Comparison of ENCODE assay signal across 8 cellular contexts in the genomic region with DNA sequence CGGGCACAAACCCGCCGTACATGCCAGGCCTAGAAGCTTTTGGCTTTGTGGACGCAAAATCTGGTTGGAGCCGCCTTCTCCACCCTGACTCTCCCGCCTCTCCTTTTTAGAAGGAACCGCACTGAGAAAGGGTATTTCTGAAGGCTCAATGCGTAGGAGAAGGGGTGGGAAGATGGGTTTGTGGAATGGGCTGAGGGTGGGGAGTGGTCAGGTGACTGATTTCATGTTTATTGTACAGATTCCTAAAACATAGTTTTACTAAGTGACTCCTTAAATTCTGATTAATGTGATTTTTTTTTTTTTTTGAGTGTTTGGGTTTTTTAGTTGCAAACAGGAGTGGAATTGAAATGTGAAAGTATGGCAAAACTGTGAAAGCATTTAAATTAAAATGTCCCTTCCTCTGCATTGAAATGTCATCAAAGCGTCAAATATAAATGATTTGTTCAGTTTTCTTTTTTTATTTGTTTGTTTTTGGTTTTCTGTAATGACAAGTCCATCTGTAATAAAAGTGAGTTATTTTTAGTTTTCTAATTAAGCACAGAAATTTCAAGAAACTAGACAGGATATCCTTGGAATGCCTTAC. TPM values are rescaled to one million over a fixed set of nuclear protein-coding genes. Genes with fewer than 3 reads are reported as not detected.
DNase-seq lines count a peak whose midpoint lies in the region; ATAC-seq and TF ChIP-seq lines count a peak whose summit lies in the region.

No MANE protein-coding gene starts in this region.

- H4K20me1 ChIP-seq in OCI-LY1 (ENCODE audit: insufficient read depth, low read length) = no peaks in the 10 kb centered on the region

- H2BK12ac ChIP-seq in neuronal stem cell (ENCODE audit: low read length) = no peak overlapping the region

- H3K23ac ChIP-seq in neuronal stem cell (ENCODE audit: low read depth, low read length, poor library complexity) = peak overlapping the region; percentile 66

- no peaks in the 10 kb centered on the region for H3F3A ChIP-seq in OCI-LY1 (ENCODE audit: insufficient read depth, low read length)

- peak overlapping the region; percentile 89 for H3K27ac ChIP-seq in CD8-positive, alpha-beta T cell (ENCODE audit: low read depth, low read length)
- H3K27ac ChIP-seq in OCI-LY1 (ENCODE audit: low read depth, low read length, poor library complexity, severe bottlenecking) = peak overlapping the region; percentile 93
- H3K27ac ChIP-seq in neuronal stem cell (replicated peaks; ENCODE audit: low read length) = peak overlapping the region; percentile 98

- peak overlapping the region; percentile 64 for H3K4me3 ChIP-seq in CD8-positive, alpha-beta T cell (ENCODE audit: low read depth, low read length)
- peak overlapping the region; percentile 75 for H3K4me3 ChIP-seq in OCI-LY1 (ENCODE audit: low read depth, low read length, poor library complexity, severe bottlenecking)
- H3K4me3 ChIP-seq in endocrine pancreas (ENCODE audit: control insufficient read depth, insufficient read depth, low read length) = peak overlapping the region; percentile 95
- peak overlapping the region; percentile 60 to 82 for H3K4me3 ChIP-seq in neuronal stem cell (ENCODE audit: low read length in 2 of 2)

- peak overlapping the region; percentile 92 for H3K9ac ChIP-seq in OCI-LY1 (ENCODE audit: low read length)
- peak overlapping the region; percentile 68 for H3K9ac ChIP-seq in endocrine pancreas (ENCODE audit: control insufficient read depth, insufficient read depth, low read length)
- H3K9ac ChIP-seq in neuronal stem cell (ENCODE audit: low read depth, low read length, poor library complexity) = peak overlapping the region; percentile 71

- H3K79me1 ChIP-seq in neuronal stem cell (ENCODE audit: low read depth, low read length) = peaks cover 5% of the 10 kb centered on the region

- H3K4me1 Mint-ChIP-seq in CD8-positive, alpha-beta T cell (ENCODE audit: low read depth) = peaks cover 57% of the 10 kb centered on the region

- peaks cover 45% of the 10 kb centered on the region for H3K4me1 ChIP-seq in CD8-positive, alpha-beta T cell (ENCODE audit: insufficient read depth, low read length)
- peaks cover 29% of the 10 kb centered on the region for H3K4me1 ChIP-seq in OCI-LY1 (ENCODE audit: insufficient read depth, low read length, severe bottlenecking)
- peaks cover 12% of the 10 kb centered on the region for H3K4me1 ChIP-seq in endocrine pancreas (ENCODE audit: control insufficient read depth, insufficient read depth, low read length)
- H3K4me1 ChIP-seq in neuronal stem cell (ENCODE audit: control insufficient read depth in 2 of 2, insufficient read depth in 1 of 2, low read depth in 1 of 2, low read length in 2 of 2) = peaks cover 2 to 6% of the 10 kb centered on the region in 2 donors

- H3K27me3 ChIP-seq in CD8-positive, alpha-beta T cell (ENCODE audit: insufficient read depth, low read length) = no peaks in the 10 kb centered on the region
- H3K27me3 ChIP-seq in OCI-LY1 (ENCODE audit: insufficient read depth, low read length) (no peaks in the 10 kb centered on the region), endocrine pancreas (ENCODE audit: control insufficient read depth, insufficient read depth, low read length) (no peaks in the 10 kb centered on the region), neuronal stem cell (ENCODE audit: control insufficient read depth in 3 of 3, insufficient read depth in 3 of 3, low read depth in 1 of 3, low read length in 3 of 3) (no peaks in the 10 kb centered on the region)

- intact Hi-C loops in CD8-positive, alpha-beta T cell (cut with DNase I, micrococcal nuclease) = loop anchor here (1.0 to 5.0 kb wide), 10 partner anchors 42 to 441 kb away; a partner anchor contains a TSS

- H3K14ac ChIP-seq in neuronal stem cell (ENCODE audit: low read length) = peak overlapping the region; percentile 21

- H4K8ac ChIP-seq in neuronal stem cell (ENCODE audit: low read depth, low read length) = no peak overlapping the region

- no peaks in the 10 kb centered on the region for H3K27me3 Mint-ChIP-seq in CD8-positive, alpha-beta T cell (ENCODE audit: low read depth)

- H3K9me2 ChIP-seq in OCI-LY1 (ENCODE audit: low read depth, low read length) = no peaks in the 10 kb centered on the region

- H2BK120ac ChIP-seq in neuronal stem cell (ENCODE audit: low read depth, low read length) = no peak overlapping the region

- peak overlapping the region; percentile 88 for H2BK15ac ChIP-seq in neuronal stem cell (ENCODE audit: low read length)

- no peak for DNase-seq in CD8-positive, alpha-beta T cell
- DNase-seq in neuronal stem cell (ENCODE audit: low spot score) = no peak
- DNase-seq in activated CD4-positive, CD25-positive, alpha-beta regulatory T cell treated with anti-CD3 and anti-CD28 coated beads, Interleukin-2, amount 50 U/mL, for 72 hours = no peak
- no peak for DNase-seq in germinal center (ENCODE audit: low spot score)
- no peak for DNase-seq in NCI-H1105 treated with DMSO at 0.1 percent for 48 hours (lab: John Stamatoyannopoulos, UW)

- no peaks in the 10 kb centered on the region for H3K9me3 ChIP-seq in CD8-positive, alpha-beta T cell (ENCODE audit: low read length)
- H3K9me3 ChIP-seq in OCI-LY1 (ENCODE audit: low read length) (no peaks in the 10 kb centered on the region), endocrine pancreas (ENCODE audit: control insufficient read depth, low read length) (no peaks in the 10 kb centered on the region), neuronal stem cell (replicated peaks in 1 of 2; ENCODE audit: control insufficient read depth in 2 of 2, insufficient read depth in 1 of 2, low read depth in 1 of 2, low read length in 2 of 2) (no peaks in the 10 kb centered on the region)

- H4K91ac ChIP-seq in neuronal stem cell (ENCODE audit: low read depth, low read length, poor library complexity) = no peak overlapping the region

- peak overlapping the region; percentile 97 for H3K27ac Mint-ChIP-seq in CD8-positive, alpha-beta T cell

- peak overlapping the region; percentile 71 for H3K4me2 ChIP-seq in OCI-LY1 (ENCODE audit: low read length)
- peak overlapping the region; percentile 99 for H3K4me2 ChIP-seq in neuronal stem cell (ENCODE audit: insufficient read depth, low read length, poor library complexity, severe bottlenecking)

- ATAC-seq in CD8-positive, alpha-beta T cell = no peak
- ATAC-seq in GM18511 (IDR thresholded peaks at IDR 0.05; ENCODE audit: unreplicated experiment) = no peak

- peaks cover 21% of the 10 kb centered on the region for H3K36me3 Mint-ChIP-seq in CD8-positive, alpha-beta T cell

- peak overlapping the region; percentile 85 for H3K4me3 Mint-ChIP-seq in CD8-positive, alpha-beta T cell

- CTCF ChIA-PET in CD8-positive, alpha-beta T cell (lab: Charles Lee) = interaction anchor here (1.6 to 27.5 kb wide), 4 partner anchors 15 to 81 kb away, joined by 5 to 761 read pairs (median 24); no protein-coding TSS in a partner anchor

- peaks cover 12% of the 10 kb centered on the region for H3K79me2 ChIP-seq in OCI-LY1 (ENCODE audit: insufficient read depth, low read length)

- WGBS in neuronal stem cell (ENCODE audit: extremely low coverage in 2 of 2, insufficient read length in 2 of 2, insufficient replicate concordance in 1 of 2), 2 donors = no CpG with 5 or more reads among the region's 9 CpGs

- no peaks in the 10 kb centered on the region for H3K9me3 Mint-ChIP-seq in CD8-positive, alpha-beta T cell

- H3K36me3 ChIP-seq in CD8-positive, alpha-beta T cell (ENCODE audit: insufficient read depth, low read length) = peaks cover 10% of the 10 kb centered on the region
- H3K36me3 ChIP-seq in OCI-LY1 (ENCODE audit: insufficient read depth, low read length) (peaks cover 8% of the 10 kb centered on the region; the same call in 1 of the 2 replicates), endocrine pancreas (ENCODE audit: control insufficient read depth, insufficient read depth, low read length) (peaks cover 1% of the 10 kb centered on the region), neuronal stem cell (replicated peaks in 1 of 2; ENCODE audit: control insufficient read depth in 2 of 2, insufficient read depth in 2 of 2, low read length in 2 of 2) (peaks cover 6 to 13% of the 10 kb centered on the region in 2 donors)

- no peak overlapping the region for H2AK5ac ChIP-seq in neuronal stem cell (ENCODE audit: low read depth, low read length)

- peak overlapping the region; percentile 99 for H2BK5ac ChIP-seq in neuronal stem cell (ENCODE audit: low read length)

- H3K18ac ChIP-seq in neuronal stem cell (ENCODE audit: low read length) = peak overlapping the region; percentile 96

- H2AFZ ChIP-seq in OCI-LY1 (ENCODE audit: low read length) = peak overlapping the region; percentile 34; the same call in 1 of the 2 replicates
- H2AFZ ChIP-seq in neuronal stem cell (ENCODE audit: low read length) = peak overlapping the region; percentile 85

- POLR2A ChIA-PET in CD8-positive, alpha-beta T cell (lab: Charles Lee) = interaction anchor here (0.9 to 6.3 kb wide), 14 partner anchors 9 to 88 kb away, joined by 3 to 196 read pairs (median 33); no protein-coding TSS in a partner anchor

- TF ChIP-seq CTCF in CD8-positive, alpha-beta T cell (IDR thresholded peaks at IDR 0.05) = no peak
- TF ChIP-seq CTCF in OCI-LY1 (IDR thresholded peaks at IDR 0.05; ENCODE audit: low read length) = no peak

- H3K4ac ChIP-seq in neuronal stem cell (ENCODE audit: low read length) = no peak overlapping the region

RNA-seq across cellular contexts. Expression of a gene that starts 1.8 kb away (rescaled TPM):
- total RNA-seq in CD8-positive, alpha-beta T cell = 100 to 1,000 TPM; 252 to 277 TPM
- polyA plus RNA-seq in neuronal stem cell (2013, experiment 1 of 2) = 44.9 TPM
- 45.0 TPM for polyA plus RNA-seq in neuronal stem cell (2013, experiment 2 of 2)

RNA-seq across cellular contexts. Expression of a gene that starts 32.6 kb away (rescaled TPM):
- not detected for total RNA-seq in CD8-positive, alpha-beta T cell
- polyA plus RNA-seq in neuronal stem cell (2013, experiment 1 of 2) = 0.03 TPM
- 0.01 TPM for polyA plus RNA-seq in neuronal stem cell (2013, experiment 2 of 2)
